In genomic region chr20:50138479-50139393, GRCh38 we compare ENCODE assay signal across 9 cellular contexts. TPM values are rescaled to one million over a fixed set of nuclear protein-coding genes. Genes with fewer than 3 reads are reported as not detected.
A peak's percentile ranks its signal among the peaks of the same experiment; 100 is the strongest.
DNase-seq lines count a peak whose midpoint lies in the region; ATAC-seq and TF ChIP-seq lines count a peak whose summit lies in the region.
"Had no signal": no experiment of that assay in that cellular context is flagged by ENCODE, and none has a peak within 500 bp of the region (broad histone marks: within the 10 kb centered on the region; RNA-seq: fewer than 3 reads in every experiment).

No MANE protein-coding gene starts in this region.

- H3K9ac ChIP-seq in endodermal cell (ENCODE audit: extremely low read depth, low read length, poor library complexity, severe bottlenecking) = no peak overlapping the region
- no peak overlapping the region for H3K9ac ChIP-seq in muscle layer of colon (ENCODE audit: low read length)

- ATAC-seq in activated naive CD4-positive, alpha-beta T cell treated with anti-CD3 and anti-CD28 coated beads, Interleukin-2, amount 50 U/mL, for 72 hours = no peak
- ATAC-seq in aorta (ENCODE audit: low FRiP score) (peak; percentile 12), GM19463 (IDR thresholded peaks at IDR 0.05; ENCODE audit: unreplicated experiment) (no peak)

- no peak overlapping the region for H3K4me3 Mint-ChIP-seq in endodermal cell

- H3K4me1 ChIP-seq in endodermal cell (ENCODE audit: control insufficient read depth, insufficient read depth, low read length) = no peaks in the 10 kb centered on the region
- peaks cover 10% of the 10 kb centered on the region for H3K4me1 ChIP-seq in muscle layer of colon (ENCODE audit: insufficient read depth, low read length)
- H3K4me1 ChIP-seq in aorta (ENCODE audit: control insufficient read depth in 1 of 2, insufficient read depth in 2 of 2, low read length in 2 of 2) = no peaks in the 10 kb centered on the region

- H3K4me3 ChIP-seq in endodermal cell (ENCODE audit: low read length) (no peak overlapping the region), muscle layer of colon (ENCODE audit: low read depth in 1 of 2, low read length in 2 of 2) (no peak overlapping the region), aorta (ENCODE audit: low read length in 2 of 2) (no peak overlapping the region)

- DNase-seq in activated naive CD4-positive, alpha-beta T cell treated with anti-CD3 and anti-CD28 coated beads, Interleukin-2, amount 50 U/mL, for 72 hours (ENCODE audit: low spot score in 2 of 2) = no peak
- no peak for DNase-seq in activated naive CD4-positive, alpha-beta T cell treated with Interleukin-2 at 50 U/mL for 16 hours
- peak; percentile 69 for DNase-seq in endodermal cell
- DNase-seq in aorta = no peak
- DNase-seq in OCI-M2 (lab: John Stamatoyannopoulos, UW; ENCODE audit: unreplicated experiment) = no peak
- no peak for DNase-seq in SW 1271 (lab: John Stamatoyannopoulos, UW)
- DNase-seq: MV-4-11 had no signal

- peak overlapping the region; percentile 57 to 79 for H3K27ac Mint-ChIP-seq in activated naive CD4-positive, alpha-beta T cell treated with anti-CD3 and anti-CD28 coated beads, Interleukin-2, amount 50 U/mL, for 72 hours
- no peak overlapping the region for H3K27ac Mint-ChIP-seq in endodermal cell

- peaks cover 0 to 18% of the 10 kb centered on the region in 2 donors for H3K36me3 Mint-ChIP-seq in activated naive CD4-positive, alpha-beta T cell treated with anti-CD3 and anti-CD28 coated beads, Interleukin-2, amount 50 U/mL, for 72 hours
- H3K36me3 Mint-ChIP-seq in endodermal cell (ENCODE audit: low read depth) = peaks cover 66% of the 10 kb centered on the region

- H3K4me1 Mint-ChIP-seq in endodermal cell = peaks cover 6% of the 10 kb centered on the region

- H3K27ac ChIP-seq in endodermal cell (ENCODE audit: low read depth, low read length) (peak overlapping the region; percentile 57), muscle layer of colon (ENCODE audit: low read depth, low read length) (peak overlapping the region; percentile 24), aorta (ENCODE audit: low read depth in 1 of 2, low read length in 2 of 2) (no peak overlapping the region)

- no peaks in the 10 kb centered on the region for H3K9me3 ChIP-seq in endodermal cell (ENCODE audit: control insufficient read depth, low read length)
- H3K9me3 ChIP-seq in muscle layer of colon (ENCODE audit: low read length) = no peaks in the 10 kb centered on the region
- H3K9me3 ChIP-seq in aorta (ENCODE audit: control insufficient read depth, low read length) = no peaks in the 10 kb centered on the region

- 88 to 92% methylated on average over 19 to 29 of the region's 29 CpGs for WGBS in endodermal cell (ENCODE audit: insufficient coverage in 1 of 2, insufficient read length in 1 of 2), 2 experiments
- 76 to 78% methylated on average over 29 of the region's 29 CpGs for WGBS in aorta, 2 donors

- peaks cover 1% of the 10 kb centered on the region for H3K27me3 Mint-ChIP-seq in endodermal cell (ENCODE audit: insufficient read depth)

- H3K36me3 ChIP-seq in endodermal cell (ENCODE audit: control insufficient read depth, insufficient read depth, low read length) = peaks cover 37% of the 10 kb centered on the region
- H3K36me3 ChIP-seq in muscle layer of colon (ENCODE audit: insufficient read depth, low read length) = peaks cover 31% of the 10 kb centered on the region
- no peaks in the 10 kb centered on the region for H3K36me3 ChIP-seq in aorta (ENCODE audit: control insufficient read depth in 1 of 2, insufficient read depth in 2 of 2, low read length in 1 of 2)

- H3K27me3 ChIP-seq in endodermal cell (ENCODE audit: control insufficient read depth, insufficient read depth, low read length, poor library complexity, severe bottlenecking) = no peaks in the 10 kb centered on the region
- no peaks in the 10 kb centered on the region for H3K27me3 ChIP-seq in muscle layer of colon (ENCODE audit: control insufficient read depth in 1 of 2, insufficient read depth in 2 of 2, low read length in 2 of 2)
- H3K27me3 ChIP-seq in aorta (ENCODE audit: control insufficient read depth in 1 of 2, insufficient read depth in 2 of 2, low read length in 1 of 2) = no peaks in the 10 kb centered on the region

- no peaks in the 10 kb centered on the region for H3K9me3 Mint-ChIP-seq in activated naive CD4-positive, alpha-beta T cell treated with anti-CD3 and anti-CD28 coated beads, Interleukin-2, amount 50 U/mL, for 72 hours
- no peaks in the 10 kb centered on the region for H3K9me3 Mint-ChIP-seq in endodermal cell

- intact Hi-C loops in aorta (cut with DNase I) = no loop called here

- TF ChIP-seq CTCF in endodermal cell (conservative IDR thresholded peaks at IDR 0.05) = peak; percentile 48

RNA-seq across cellular contexts. Expression of gene PEDS1, which starts 14.8 kb away (rescaled TPM):
- 10 to 100 TPM; 14.8 to 21.2 TPM for total RNA-seq in activated naive CD4-positive, alpha-beta T cell treated with anti-CD3 and anti-CD28 coated beads, Interleukin-2, amount 50 U/mL, for 72 hours
- 10 to 100 TPM; 28.0 to 30.9 TPM for total RNA-seq in endodermal cell
- polyA plus RNA-seq in endodermal cell (2013, experiment 1 of 2) = 27.7 TPM
- polyA plus RNA-seq in endodermal cell (2013, experiment 2 of 2) = 22.7 TPM
- 10 to 100 TPM; 17.2 to 22.6 TPM for total RNA-seq in aorta
- polyA plus RNA-seq in aorta = 10 to 100 TPM in 1 of 2 donors, 1 to 10 TPM in 1; 6.5 to 13.9 TPM

RNA-seq across cellular contexts. Expression of gene UBE2V1, which starts 25.8 kb away (rescaled TPM):
- 100 to 1,000 TPM; 152 to 221 TPM for total RNA-seq in activated naive CD4-positive, alpha-beta T cell treated with anti-CD3 and anti-CD28 coated beads, Interleukin-2, amount 50 U/mL, for 72 hours
- 100 to 1,000 TPM; 165 to 168 TPM for total RNA-seq in endodermal cell
- polyA plus RNA-seq in endodermal cell (2013, experiment 1 of 2) = 148 TPM
- polyA plus RNA-seq in endodermal cell (2013, experiment 2 of 2) = 147 TPM
- 100 to 1,000 TPM; 106 to 107 TPM for total RNA-seq in aorta
- 10 to 100 TPM; 54.2 to 59.9 TPM for polyA plus RNA-seq in aorta

RNA-seq across cellular contexts. Expression of gene CEBPB, which starts 51.9 kb away (rescaled TPM):
- total RNA-seq in activated naive CD4-positive, alpha-beta T cell treated with anti-CD3 and anti-CD28 coated beads, Interleukin-2, amount 50 U/mL, for 72 hours = 10 to 100 TPM; 29.0 to 50.9 TPM
- 10 to 100 TPM; 14.9 to 15.1 TPM for total RNA-seq in endodermal cell
- 11.9 TPM for polyA plus RNA-seq in endodermal cell (2013, experiment 1 of 2)
- polyA plus RNA-seq in endodermal cell (2013, experiment 2 of 2) = 8.9 TPM
- 100 to 1,000 TPM in 1 of 2 donors, 10 to 100 TPM in 1; 57.8 to 141 TPM for total RNA-seq in aorta
- 10 to 100 TPM; 15.8 to 43.6 TPM for polyA plus RNA-seq in aorta

Comparison
In these comparisons a context has a peak if more than half of its experiments do, and no peak if none do; other contexts are left out.
1. H3K27ac ChIP-seq: peak in endodermal cell (single experiment) and muscle layer of colon (single experiment); none in aorta (0 of 2).